14 cellular contexts compared by ENCODE assay signal in the genomic region with DNA sequence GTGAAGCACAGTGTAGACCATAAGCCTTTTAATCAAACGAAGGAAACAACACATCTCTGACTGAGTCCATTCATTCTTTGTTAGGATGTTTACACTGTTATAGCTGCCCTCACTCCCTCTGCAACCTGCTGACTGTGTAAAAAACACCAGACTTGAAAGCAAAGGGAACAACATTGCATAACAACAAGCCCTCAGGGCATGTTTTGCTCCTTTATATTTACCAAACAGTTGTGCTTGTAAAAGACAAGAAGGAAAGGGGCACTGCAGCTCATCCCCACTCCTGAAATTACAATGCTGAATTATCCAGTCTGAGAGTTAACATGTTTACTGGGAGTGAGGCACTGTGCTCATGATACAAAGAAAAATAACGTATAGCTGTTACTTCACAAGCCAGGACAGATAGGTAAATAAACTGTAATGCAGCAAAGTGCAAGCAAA. TPM values are rescaled to one million over a fixed set of nuclear protein-coding genes. Genes with fewer than 3 reads are reported as not detected.
DNase-seq lines count a peak whose midpoint lies in the region; ATAC-seq and TF ChIP-seq lines count a peak whose summit lies in the region.
"Had no signal": no experiment of that assay in that cellular context is flagged by ENCODE, and none has a peak within 500 bp of the region (broad histone marks: within the 10 kb centered on the region; RNA-seq: fewer than 3 reads in every experiment).

No MANE protein-coding gene starts in this region.

- H3K4me1 ChIP-seq in liver (ENCODE audit: control insufficient read depth in 4 of 4, insufficient read depth in 4 of 4, low read length in 3 of 4) (peaks cover 0 to 16% (median 15%) of the 10 kb centered on the region in 4 donors), mammary epithelial cell (ENCODE audit: insufficient read depth, low read length) (peaks cover under 1% of the 10 kb centered on the region)

- TF ChIP-seq RAD21 in liver (IDR thresholded peaks at IDR 0.05): peak; percentile 33 to 49

- BruUV-seq in mammary epithelial cell (replicated peaks; lab: Mats Ljungman, UMichigan): no TSS peak

- H3K9me3 ChIP-seq in liver (ENCODE audit: control insufficient read depth in 4 of 4, low read length in 3 of 4) (no peaks in the 10 kb centered on the region), mammary epithelial cell (replicated peaks; ENCODE audit: insufficient read depth, low read length) (no peaks in the 10 kb centered on the region)

- H3K27me3 ChIP-seq in liver (ENCODE audit: control insufficient read depth in 4 of 4, insufficient read depth in 4 of 4, low read length in 3 of 4): no peaks in the 10 kb centered on the region
- no peaks in the 10 kb centered on the region for H3K27me3 ChIP-seq in mammary epithelial cell (ENCODE audit: insufficient read depth, low read length)

- in situ Hi-C loops in mammary epithelial cell (cut with MboI; ENCODE audit: low sequenced_read_pairs in 2 of 2): no loop called here

- H3K9ac ChIP-seq in liver (ENCODE audit: low read depth in 1 of 2, low read length in 2 of 2) (no peak overlapping the region), mammary epithelial cell (ENCODE audit: insufficient read depth, low read length) (no peak overlapping the region)

- H3K36me3 ChIP-seq in liver (ENCODE audit: control insufficient read depth in 4 of 4, insufficient read depth in 3 of 4, low read depth in 1 of 4, low read length in 3 of 4) (no peaks in the 10 kb centered on the region), mammary epithelial cell (ENCODE audit: insufficient read depth, low read length) (no peaks in the 10 kb centered on the region)

- no peak overlapping the region for H2AFZ ChIP-seq in mammary epithelial cell (ENCODE audit: low read depth, low read length)

- no peak overlapping the region for H3K4me2 ChIP-seq in mammary epithelial cell (ENCODE audit: insufficient read depth, low read depth, low read length)

- H3K27me3 Mint-ChIP-seq in stimulated activated naive CD8-positive, alpha-beta T cell treated with anti-CD3 and anti-CD28 coated beads, Interleukin-15, amount 100 ng/mL, for 72 hours: no peaks in the 10 kb centered on the region
- H3K27me3 Mint-ChIP-seq: CD4-positive, alpha-beta memory T cell had no signal

- H3K27ac ChIP-seq in angular gyrus (ENCODE audit: low read depth, low read length) (peak overlapping the region; percentile 98), liver (ENCODE audit: low read depth in 1 of 2, low read length in 2 of 2) (peak overlapping the region in 1 of 2 donors; percentile 8), mammary epithelial cell (ENCODE audit: insufficient read depth, low read depth, low read length) (no peak overlapping the region)
- H3K27ac ChIP-seq: HL-60 had no signal

- TF ChIP-seq CTCF in liver (IDR thresholded peaks at IDR 0.05; ENCODE audit: low read depth, low read length, missing input control): no peak
- TF ChIP-seq CTCF in mammary epithelial cell (conservative IDR thresholded peaks at IDR 0.05 in 1 of 2, IDR thresholded peaks at IDR 0.05 in 1 of 2; ENCODE audit: extremely low read depth in 1 of 2, insufficient read depth in 1 of 2, low read depth in 1 of 2, low read length in 2 of 2): no peak

- peaks cover 42% of the 10 kb centered on the region for H3K4me1 Mint-ChIP-seq in stimulated activated naive CD8-positive, alpha-beta T cell treated with anti-CD3 and anti-CD28 coated beads, Interleukin-15, amount 100 ng/mL, for 72 hours

- H3K9me3 Mint-ChIP-seq in stimulated activated naive CD8-positive, alpha-beta T cell treated with anti-CD3 and anti-CD28 coated beads, Interleukin-15, amount 100 ng/mL, for 72 hours: no peaks in the 10 kb centered on the region
- H3K9me3 Mint-ChIP-seq: CD4-positive, alpha-beta memory T cell; neural crest cell had no signal

- H3K4me3 ChIP-seq in liver (ENCODE audit: low read depth in 1 of 3, low read length in 3 of 3): no peak overlapping the region
- no peak overlapping the region for H3K4me3 ChIP-seq in mammary epithelial cell (replicated peaks in 1 of 3; ENCODE audit: insufficient read depth in 1 of 3, low read depth in 2 of 3, low read length in 3 of 3)

- H3K79me2 ChIP-seq in mammary epithelial cell (ENCODE audit: insufficient read depth, low read length): no peaks in the 10 kb centered on the region

- 19% methylated on average over 2 of the region's 2 CpGs for WGBS in liver
- 38% methylated on average over 2 of the region's 2 CpGs for WGBS in mammary epithelial cell (ENCODE audit: low coverage, missing lambda C conversion rate)

- no peak overlapping the region for H3K4me3 Mint-ChIP-seq in stimulated activated naive CD8-positive, alpha-beta T cell treated with anti-CD3 and anti-CD28 coated beads, Interleukin-15, amount 100 ng/mL, for 72 hours
- H3K4me3 Mint-ChIP-seq: CD4-positive, alpha-beta memory T cell; neural crest cell had no signal

- no peak overlapping the region for H3K27ac Mint-ChIP-seq in stimulated activated naive CD8-positive, alpha-beta T cell treated with anti-CD3 and anti-CD28 coated beads, Interleukin-15, amount 100 ng/mL, for 72 hours
- H3K27ac Mint-ChIP-seq: activated CD8-positive, alpha-beta T cell treated with anti-CD3 and anti-CD28 coated beads, Interleukin-2, amount 10 ng/mL, durations not matched to agents 7 days and 5 days; CD4-positive, alpha-beta memory T cell had no signal

- intact Hi-C loops in mammary epithelial cell (cut with micrococcal nuclease): no loop called here

- H4K20me1 ChIP-seq in mammary epithelial cell (ENCODE audit: insufficient read depth, low read length): no peaks in the 10 kb centered on the region

- DNase-seq in DMS53 (lab: John Stamatoyannopoulos, UW) (peak; percentile 86), NCI-H1417 (lab: John Stamatoyannopoulos, UW) (peak in 2 of 3 experiments; percentile 85 to 95), DMS 273 (lab: John Stamatoyannopoulos, UW; ENCODE audit: unreplicated experiment) (no peak), mammary epithelial cell (no peak)
- no peak for DNase-seq in stimulated activated naive CD8-positive, alpha-beta T cell treated with anti-CD3 and anti-CD28 coated beads, Interleukin-15, amount 100 ng/mL, for 72 hours
- DNase-seq: activated CD8-positive, alpha-beta T cell treated with anti-CD3 and anti-CD28 coated beads, Interleukin-2, amount 10 ng/mL, durations not matched to agents 7 days and 5 days; CD4-positive, alpha-beta memory T cell; effector memory CD4-positive, alpha-beta T cell; NCI-H1694 had no signal

- dilution Hi-C loops in mammary epithelial cell (cut with HindIII; ENCODE audit: low sequenced_read_pairs): no loop called here

- ATAC-seq in GM18502 (IDR thresholded peaks at IDR 0.05; ENCODE audit: poor library complexity, unreplicated experiment): no peak
- ATAC-seq in stimulated activated naive CD8-positive, alpha-beta T cell treated with anti-CD3 and anti-CD28 coated beads, Interleukin-15, amount 100 ng/mL, for 72 hours: no peak

- CTCF ChIA-PET in mammary epithelial cell (lab: Charles Lee; ENCODE audit: low non-redundant PET): no interaction called here

TF ChIP-seq in liver, 16 proteins besides CTCF, POLR2A, EP300 and RAD21 (continues in another document):
- TF ChIP-seq HNF4A (conservative IDR thresholded peaks at IDR 0.05) (peak; percentile 69), NR2F2 (IDR thresholded peaks at IDR 0.05) (peak; percentile 18), FOXA2 (IDR thresholded peaks at IDR 0.05) (peak; percentile 79), SP1 (IDR thresholded peaks at IDR 0.05) (peak; percentile 48), ATF3 (IDR thresholded peaks at IDR 0.05) (no peak), TAF1 (conservative IDR thresholded peaks at IDR 0.05) (no peak), JUND (IDR thresholded peaks at IDR 0.05) (peak; percentile 24 to 34), HNF4G (IDR thresholded peaks at IDR 0.05) (no peak), GABPA (IDR thresholded peaks at IDR 0.05 in 1 of 2, conservative IDR thresholded peaks at IDR 0.05 in 1 of 2) (peak in 1 of 2 donors; percentile 40), YY1 (IDR thresholded peaks at IDR 0.05) (no peak), FOXA1 (IDR thresholded peaks at IDR 0.05) (peak; percentile 45), MAX (IDR thresholded peaks at IDR 0.05) (peak; percentile 34), EGR1 (IDR thresholded peaks at IDR 0.05; ENCODE audit: low read depth in 2 of 2) (no peak), RXRA (IDR thresholded peaks at IDR 0.05) (peak; percentile 38 to 49)
- TF ChIP-seq, protein P1, sequence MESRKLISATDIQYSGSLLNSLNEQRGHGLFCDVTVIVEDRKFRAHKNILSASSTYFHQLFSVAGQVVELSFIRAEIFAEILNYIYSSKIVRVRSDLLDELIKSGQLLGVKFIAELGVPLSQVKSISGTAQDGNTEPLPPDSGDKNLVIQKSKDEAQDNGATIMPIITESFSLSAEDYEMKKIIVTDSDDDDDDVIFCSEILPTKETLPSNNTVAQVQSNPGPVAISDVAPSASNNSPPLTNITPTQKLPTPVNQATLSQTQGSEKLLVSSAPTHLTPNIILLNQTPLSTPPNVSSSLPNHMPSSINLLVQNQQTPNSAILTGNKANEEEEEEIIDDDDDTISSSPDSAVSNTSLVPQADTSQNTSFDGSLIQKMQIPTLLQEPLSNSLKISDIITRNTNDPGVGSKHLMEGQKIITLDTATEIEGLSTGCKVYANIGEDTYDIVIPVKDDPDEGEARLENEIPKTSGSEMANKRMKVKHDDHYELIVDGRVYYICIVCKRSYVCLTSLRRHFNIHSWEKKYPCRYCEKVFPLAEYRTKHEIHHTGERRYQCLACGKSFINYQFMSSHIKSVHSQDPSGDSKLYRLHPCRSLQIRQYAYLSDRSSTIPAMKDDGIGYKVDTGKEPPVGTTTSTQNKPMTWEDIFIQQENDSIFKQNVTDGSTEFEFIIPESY (IDR thresholded peaks at IDR 0.05): no peak

RNA-seq across cellular contexts. Expression of gene RAB30, which starts 46.4 kb away (rescaled TPM):
- total RNA-seq in liver: 1 to 10 TPM; 3.1 to 5.4 TPM
- polyA plus RNA-seq in liver: 1 to 10 TPM; 2.4 to 3.3 TPM
- total RNA-seq in mammary epithelial cell: 10 to 100 TPM; 10.6 to 41.7 TPM
- 3.6 TPM for polyA plus RNA-seq in mammary epithelial cell
- 0.98 TPM for polyA minus RNA-seq in mammary epithelial cell

Comparison
In these comparisons a context has a peak if more than half of its experiments do, and no peak if none do; other contexts are left out.
1. DNase-seq: peak in DMS53 (single experiment) and NCI-H1417 (2 of 3); none in DMS 273 (single experiment), mammary epithelial cell (single experiment) and stimulated activated naive CD8-positive, alpha-beta T cell treated with anti-CD3 and anti-CD28 coated beads, Interleukin-15, amount 100 ng/mL, for 72 hours (0 of 2).